Comparison of ENCODE assay signal across 8 cellular contexts in genomic region chr17:79970576-79971068, GRCh38.
A peak's percentile ranks its signal among the peaks of the same experiment; 100 is the strongest.
DNase-seq lines count a peak whose midpoint lies in the region; ATAC-seq and TF ChIP-seq lines count a peak whose summit lies in the region.

No MANE protein-coding gene starts in this region.

- ATAC-seq in left ventricle myocardium superior (peak; percentile 45), HG02840 (IDR thresholded peaks at IDR 0.05; ENCODE audit: low FRiP score, unreplicated experiment) (no peak)

- peaks cover 0 to 29% (median 17%) of the 10 kb centered on the region in 4 donors for H3K36me3 ChIP-seq in stomach

- 36 to 47% (median 44%) methylated on average over 10 of the region's 10 CpGs for WGBS in stomach, 5 donors

- no peaks in the 10 kb centered on the region for H3K27me3 ChIP-seq in stomach

- CTCF ChIA-PET in activated CD4-positive, alpha-beta memory T cell treated with anti-CD3 and anti-CD28 coated beads for 36 hours (lab: Charles Lee), result interaction anchor here (0.8 to 2.3 kb wide), 9 partner anchors 25 to 228 kb away, joined by 3 to 12 read pairs (median 3); partner anchors contain the start of gene CBX4

- H3K4me1 Mint-ChIP-seq in activated CD4-positive, alpha-beta memory T cell treated with anti-CD3 and anti-CD28 coated beads for 36 hours (ENCODE audit: low read depth), result no peaks in the 10 kb centered on the region

- H3K9me3 Mint-ChIP-seq in activated CD4-positive, alpha-beta memory T cell treated with anti-CD3 and anti-CD28 coated beads for 36 hours, result no peaks in the 10 kb centered on the region

- H3K4me3 ChIP-seq in stomach, result no peak overlapping the region

- no peak for TF ChIP-seq EP300 in stomach (IDR thresholded peaks at IDR 0.05)

- no peak overlapping the region for H3K27ac Mint-ChIP-seq in activated CD4-positive, alpha-beta memory T cell treated with anti-CD3 and anti-CD28 coated beads for 36 hours

- H3K4me1 ChIP-seq in stomach, result peaks cover 10 to 18% (median 14%) of the 10 kb centered on the region in 4 donors

- TF ChIP-seq POLR2A in stomach (IDR thresholded peaks at IDR 0.05), result no peak

- POLR2A ChIA-PET in activated CD4-positive, alpha-beta memory T cell treated with anti-CD3 and anti-CD28 coated beads for 36 hours (lab: Charles Lee), result no interaction called here

- H3K36me3 Mint-ChIP-seq in activated CD4-positive, alpha-beta memory T cell treated with anti-CD3 and anti-CD28 coated beads for 36 hours, result no peaks in the 10 kb centered on the region

- no peaks in the 10 kb centered on the region for H3K27me3 Mint-ChIP-seq in activated CD4-positive, alpha-beta memory T cell treated with anti-CD3 and anti-CD28 coated beads for 36 hours

- peak in 3 of 7 experiments; percentile 25 to 38 (median 35) for TF ChIP-seq CTCF in stomach (IDR thresholded peaks at IDR 0.05)

- H3K27ac ChIP-seq in stomach, result no peak overlapping the region

- no peaks in the 10 kb centered on the region for H3K9me3 ChIP-seq in stomach

- intact Hi-C loops in activated CD4-positive, alpha-beta memory T cell treated with anti-CD3 and anti-CD28 coated beads for 36 hours (cut with micrococcal nuclease), result no loop called here
- intact Hi-C loops in left ventricle myocardium superior (cut with micrococcal nuclease), result no loop called here
- intact Hi-C loops in stomach (cut with DNase I; ENCODE audit: low total_unique reads), result no loop called here

- DNase-seq in NCI-H2227 (lab: John Stamatoyannopoulos, UW; ENCODE audit: unreplicated experiment) (peak; percentile 46), NCI-H2227 treated with DMSO at 0.1 percent for 48 hours (lab: John Stamatoyannopoulos, UW) (no peak), NCI-H1694 treated with DMSO at 0.1 percent for 48 hours (lab: John Stamatoyannopoulos, UW) (peak; percentile 89), left ventricle myocardium superior (no peak), stomach (peak; percentile 57), kidney glomerular epithelial cell (lab: John Stamatoyannopoulos, UW) (no peak)
- peak; percentile 56 for DNase-seq in activated CD4-positive, alpha-beta memory T cell treated with anti-CD3 and anti-CD28 coated beads for 36 hours

- H3K4me3 Mint-ChIP-seq in activated CD4-positive, alpha-beta memory T cell treated with anti-CD3 and anti-CD28 coated beads for 36 hours, result no peak overlapping the region

Comparison
In these comparisons a context has a peak if more than half of its experiments do, and no peak if none do; other contexts are left out.
1. DNase-seq: peak in NCI-H2227 (single experiment), NCI-H1694 treated with DMSO at 0.1 percent for 48 hours (single experiment), activated CD4-positive, alpha-beta memory T cell treated with anti-CD3 and anti-CD28 coated beads for 36 hours (single experiment) and stomach (single experiment); none in NCI-H2227 treated with DMSO at 0.1 percent for 48 hours (single experiment), left ventricle myocardium superior (single experiment) and kidney glomerular epithelial cell (single experiment).